ENCODE assay signal across 9 cellular contexts in genomic region chr3:15768421-15769255, GRCh38. TPM values are rescaled to one million over a fixed set of nuclear protein-coding genes. Genes with fewer than 3 reads are reported as not detected.
DNase-seq lines count a peak whose midpoint lies in the region; ATAC-seq, FAIRE-seq and TF ChIP-seq lines count a peak whose summit lies in the region.
"Had no signal": no experiment of that assay in that cellular context is flagged by ENCODE, and none has a peak within 500 bp of the region (broad histone marks: within the 10 kb centered on the region; RNA-seq: fewer than 3 reads in every experiment).

No MANE protein-coding gene starts in this region.

- no peak for TF ChIP-seq POLR2A in uterus (IDR thresholded peaks at IDR 0.05)

- H3K9me3 ChIP-seq in kidney (ENCODE audit: control insufficient read depth in 1 of 2, low read length in 2 of 2) (no peaks in the 10 kb centered on the region), uterus (no peaks in the 10 kb centered on the region)

- DNase-seq in HS-27A (ENCODE audit: low read depth) (peak; percentile 93), kidney (no peak), uterus (no peak), NCI-H2107 (lab: John Stamatoyannopoulos, UW) (no peak), NCI-H524 treated with DMSO at 0.1 percent for 48 hours (lab: John Stamatoyannopoulos, UW) (no peak)
- DNase-seq in activated naive CD4-positive, alpha-beta T cell treated with anti-CD3 and anti-CD28 coated beads, Interleukin-2, amount 50 U/mL, for 72 hours (ENCODE audit: low spot score in 2 of 2) = no peak

- peaks cover 0 to 16% of the 10 kb centered on the region in 2 donors for H3K9me3 Mint-ChIP-seq in activated naive CD4-positive, alpha-beta T cell treated with anti-CD3 and anti-CD28 coated beads, Interleukin-2, amount 50 U/mL, for 72 hours

- FAIRE-seq in kidney (lab: Jason Lieb, UNC) = peak; percentile 96
- FAIRE-seq: TTC549 had no signal

- H3K9ac ChIP-seq in kidney (ENCODE audit: low read length in 2 of 2) = no peak overlapping the region

- intact Hi-C loops in kidney (cut with DNase I) (no loop called here), uterus (cut with DNase I; ENCODE audit: low total_unique reads) (no loop called here)

- H3K36me3 ChIP-seq in kidney (ENCODE audit: control insufficient read depth in 1 of 2, insufficient read depth in 2 of 2, low read length in 2 of 2) (no peaks in the 10 kb centered on the region), uterus (no peaks in the 10 kb centered on the region)

- TF ChIP-seq CTCF in kidney (IDR thresholded peaks at IDR 0.05; ENCODE audit: borderline replicate concordance, extremely low read depth, insufficient read depth) (no peak), uterus (IDR thresholded peaks at IDR 0.05) (no peak)

- peak; percentile 82 for ATAC-seq in GM21528 (IDR thresholded peaks at IDR 0.05; ENCODE audit: low FRiP score, unreplicated experiment)
- peak; percentile 98 to 99 for ATAC-seq in activated naive CD4-positive, alpha-beta T cell treated with anti-CD3 and anti-CD28 coated beads, Interleukin-2, amount 50 U/mL, for 72 hours

- H3K27ac ChIP-seq in kidney (ENCODE audit: low read depth in 2 of 2, low read length in 2 of 2) (no peak overlapping the region), uterus (peak overlapping the region; percentile 66 to 92)

- peak overlapping the region; percentile 77 to 89 for H3K27ac Mint-ChIP-seq in activated naive CD4-positive, alpha-beta T cell treated with anti-CD3 and anti-CD28 coated beads, Interleukin-2, amount 50 U/mL, for 72 hours

- H3K4me3 ChIP-seq in GM08714 (ENCODE audit: low read length) (peak overlapping the region; percentile 42; the same call in 1 of the 2 replicates), kidney (ENCODE audit: low read length in 2 of 2) (no peak overlapping the region), uterus (no peak overlapping the region)

- peaks cover 0 to 26% of the 10 kb centered on the region in 2 donors for H3K36me3 Mint-ChIP-seq in activated naive CD4-positive, alpha-beta T cell treated with anti-CD3 and anti-CD28 coated beads, Interleukin-2, amount 50 U/mL, for 72 hours

- H3K27me3 ChIP-seq in uterus = no peaks in the 10 kb centered on the region

- no peaks in the 10 kb centered on the region for H3K4me1 ChIP-seq in kidney (ENCODE audit: control insufficient read depth in 1 of 2, insufficient read depth in 1 of 2, low read depth in 1 of 2, low read length in 2 of 2)
- peaks cover 0 to 6% of the 10 kb centered on the region in 2 donors for H3K4me1 ChIP-seq in uterus

RNA-seq across cellular contexts. Expression of gene ANKRD28, which starts 29.1 kb away (rescaled TPM):
- 10 to 100 TPM; 22.1 to 43.0 TPM for total RNA-seq in activated naive CD4-positive, alpha-beta T cell treated with anti-CD3 and anti-CD28 coated beads, Interleukin-2, amount 50 U/mL, for 72 hours
- total RNA-seq in kidney = 72.4 TPM
- 9.8 TPM for polyA plus RNA-seq in kidney (ENCODE audit: insufficient read depth, low read depth, low replicate concordance)
- total RNA-seq in uterus = 10 to 100 TPM; 20.0 to 86.8 (median 37.6) TPM

Comparison
In these comparisons a context has a peak if more than half of its experiments do, and no peak if none do; other contexts are left out.
1. H3K27ac ChIP-seq: peak in uterus (2 of 2); none in kidney (0 of 2).